32 cellular contexts compared by ENCODE assay signal in the genomic region with DNA sequence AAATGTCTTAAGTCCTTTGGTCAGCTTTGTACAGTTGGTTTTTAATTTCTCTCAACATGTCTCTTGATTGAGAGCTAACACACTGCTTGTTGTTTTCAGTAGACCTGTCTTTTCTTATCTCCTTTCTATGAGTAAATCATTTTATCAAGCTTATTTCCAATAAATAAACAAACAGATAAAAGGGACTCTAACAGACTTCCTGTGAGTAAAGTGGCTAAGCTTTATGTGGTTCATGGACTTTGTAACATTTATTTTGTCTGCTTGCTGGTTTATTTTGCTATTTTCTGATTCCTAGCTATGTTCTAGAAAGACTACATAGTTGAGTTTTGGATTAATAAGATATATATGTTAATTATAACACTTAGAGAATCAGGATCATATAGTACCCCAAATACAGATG. TPM values are rescaled to one million over a fixed set of nuclear protein-coding genes. Genes with fewer than 3 reads are reported as not detected.
"Had no signal": no experiment of that assay in that cellular context is flagged by ENCODE, and none has a peak within 500 bp of the region (broad histone marks: within the 10 kb centered on the region; RNA-seq: fewer than 3 reads in every experiment).

No MANE protein-coding gene starts in this region.

- H3K27me3 ChIP-seq: suprapubic skin, testis, thyroid gland, tibial artery, tibial nerve, upper lobe of left lung, upper lobe of right lung, uterus, vagina had no signal

- H3K4me1 ChIP-seq: tibial nerve, upper lobe of right lung, uterus had no signal

- H3K4me3 ChIP-seq: stomach, suprapubic skin, testis, thoracic aorta, thyroid gland, tibial artery, tibial nerve, transverse colon, upper lobe of left lung, upper lobe of right lung, uterus, vagina had no signal

- H3K27ac ChIP-seq: stomach, suprapubic skin, testis, thoracic aorta, thyroid gland, tibial artery, tibial nerve, transverse colon, upper lobe of left lung, upper lobe of right lung, uterus, vagina had no signal

- ATAC-seq: stimulated activated effector memory CD8-positive, alpha-beta T cell treated with anti-CD3 and anti-CD28 coated beads, Interleukin-12 subunit alpha, Interleukin-12 subunit beta, amount 100 ng/mL, for 72 hours; stimulated activated memory B cell treated with anti-CD40 and anti-IgM and Interleukin-4, amounts not matched to agents 10 μg/mL and 1 μg/mL and 100 μg/mL, for 72 hours; stimulated activated naive B cell treated with anti-CD40 and anti-IgM and Interleukin-4, amounts not matched to agents 10 μg/mL and 1 μg/mL and 100 μg/mL, for 72 hours; stimulated activated naive CD8-positive, alpha-beta T cell treated with anti-CD3 and anti-CD28 coated beads, Interleukin-15, amount 100 ng/mL, for 72 hours; stimulated activated naive CD8-positive, alpha-beta T cell treated with anti-CD3 and anti-CD28 coated beads, Interleukin-15, Interleukin-2, amounts not matched to agents 100 U/mL and 50 U/mL, for 24 hours; upper lobe of right lung had no signal

- H3K9me3 ChIP-seq: stomach, suprapubic skin, testis, thoracic aorta, thyroid gland, tibial artery, transverse colon, upper lobe of left lung, upper lobe of right lung, uterus, vagina had no signal

- FAIRE-seq: urothelium cell line had no signal

- H3K36me3 ChIP-seq: stomach, suprapubic skin, thoracic aorta, thyroid gland, tibial artery, tibial nerve, transverse colon, upper lobe of left lung, upper lobe of right lung, uterus, vagina had no signal

- DNase-seq: stimulated activated CD4-positive, alpha-beta T cell treated with anti-CD3 and anti-CD28 coated beads, Interleukin-2, amount 100 ng/mL, for 48 hours; stimulated activated CD4-positive, alpha-beta T cell treated with anti-CD3 and anti-CD28 coated beads, Interleukin-4, amount 100 ng/mL, for 1 hour; stimulated activated CD4-positive, alpha-beta T cell treated with anti-CD3 and anti-CD28 coated beads, Interleukin-4, amount 100 ng/mL, for 24 hours; stimulated activated CD4-positive, alpha-beta T cell treated with anti-CD3 and anti-CD28 coated beads, Interleukin-4, amount 100 ng/mL, for 4 hours; stimulated activated CD8-positive, alpha-beta memory T cell treated with anti-CD3 and anti-CD28 coated beads, Interleukin-4, amount 100 ng/mL, for 48 hours; stimulated activated naive B cell treated with anti-CD40 and anti-IgM and Interleukin-4, amounts not matched to agents 10 μg/mL and 1 μg/mL and 100 μg/mL, for 72 hours; stimulated activated naive CD4-positive, alpha-beta T cell; stimulated activated naive CD4-positive, alpha-beta T cell treated with Interleukin-2 at 50 U/mL for 16 hours; stimulated activated naive CD8-positive, alpha-beta T cell treated with anti-CD3 and anti-CD28 coated beads, Interleukin-15, amount 100 ng/mL, for 72 hours; stimulated activated naive CD8-positive, alpha-beta T cell treated with anti-CD3 and anti-CD28 coated beads, Interleukin-15, Interleukin-2, amounts not matched to agents 100 U/mL and 50 U/mL, for 24 hours; stomach; substantia nigra; testis; thyroid gland; tibial artery; transverse colon; trophoblast cell; upper lobe of left lung; upper lobe of right lung; uterus had no signal

RNA-seq across cellular contexts. Expression of gene OR9A2, which starts 27.1 kb away (rescaled TPM):
- total RNA-seq: stomach, subcutaneous adipose tissue, thoracic aorta, transverse colon, upper lobe of left lung, upper lobe of right lung, ureter, vagina had no signal
- polyA plus RNA-seq: stomach, thymus, urinary bladder had no signal

RNA-seq across cellular contexts. Expression of gene KEL, which starts 37.6 kb away (rescaled TPM):
- total RNA-seq: thoracic aorta had no signal

RNA-seq across cellular contexts. Expression of gene OR6V1, which starts 52.3 kb away (rescaled TPM):
- total RNA-seq: stomach, subcutaneous adipose tissue, suprapubic skin, temporal lobe, testis, thoracic aorta, thyroid gland, tibial nerve, transverse colon, upper lobe of left lung, upper lobe of right lung, ureter, urinary bladder, uterus, vagina had no signal
- polyA plus RNA-seq: stomach, urinary bladder had no signal
